ENCODE assay signal across 18 cellular contexts in genomic region chr13:104616990-104617389, GRCh38.
"Had no signal": no experiment of that assay in that cellular context is flagged by ENCODE, and none has a peak within 500 bp of the region (broad histone marks: within the 10 kb centered on the region; RNA-seq: fewer than 3 reads in every experiment).

No MANE protein-coding gene starts in this region.

- DNase-seq: activated B cell treated with CpG ODN at 0.5 μM for 24 hours; activated CD4-positive, alpha-beta memory T cell treated with anti-CD3 and anti-CD28 coated beads for 36 hours; activated CD4-positive, alpha-beta T cell treated with anti-CD3 and anti-CD28 coated beads for 4 hours; activated CD8-positive, alpha-beta memory T cell treated with anti-CD3 and anti-CD28 coated beads, Interleukin-2, amount 10 ng/mL, durations not matched to agents 7 days and 5 days; activated naive CD4-positive, alpha-beta T cell treated with anti-CD3 and anti-CD28 coated beads for 36 hours; body of pancreas; effector memory CD8-positive, alpha-beta T cell; esophagus squamous epithelium; left ventricle myocardium superior; nephron progenitor cell; nucleus accumbens; stimulated activated CD4-positive, alpha-beta T cell treated with anti-CD3 and anti-CD28 coated beads, Interleukin-4, amount 100 ng/mL, for 24 hours; stomach; testis; upper lobe of left lung had no signal

- ATAC-seq: activated CD8-positive, alpha-beta memory T cell treated with anti-CD3 and anti-CD28 coated beads, Interleukin-2, amount 10 ng/mL, durations not matched to agents 7 days and 5 days; activated T-helper 17 cell treated with anti-CD3 and anti-CD28 coated beads, Interleukin-2, amount 50 U/mL, for 72 hours; body of pancreas; effector memory CD8-positive, alpha-beta T cell; left ventricle myocardium superior; sciatic nerve; stimulated activated effector memory CD8-positive, alpha-beta T cell treated with anti-CD3 and anti-CD28 coated beads, Interleukin-12 subunit alpha, Interleukin-12 subunit beta, amount 100 ng/mL, for 72 hours had no signal
